ENCODE assay signal across 1 cellular context in the genomic region with DNA sequence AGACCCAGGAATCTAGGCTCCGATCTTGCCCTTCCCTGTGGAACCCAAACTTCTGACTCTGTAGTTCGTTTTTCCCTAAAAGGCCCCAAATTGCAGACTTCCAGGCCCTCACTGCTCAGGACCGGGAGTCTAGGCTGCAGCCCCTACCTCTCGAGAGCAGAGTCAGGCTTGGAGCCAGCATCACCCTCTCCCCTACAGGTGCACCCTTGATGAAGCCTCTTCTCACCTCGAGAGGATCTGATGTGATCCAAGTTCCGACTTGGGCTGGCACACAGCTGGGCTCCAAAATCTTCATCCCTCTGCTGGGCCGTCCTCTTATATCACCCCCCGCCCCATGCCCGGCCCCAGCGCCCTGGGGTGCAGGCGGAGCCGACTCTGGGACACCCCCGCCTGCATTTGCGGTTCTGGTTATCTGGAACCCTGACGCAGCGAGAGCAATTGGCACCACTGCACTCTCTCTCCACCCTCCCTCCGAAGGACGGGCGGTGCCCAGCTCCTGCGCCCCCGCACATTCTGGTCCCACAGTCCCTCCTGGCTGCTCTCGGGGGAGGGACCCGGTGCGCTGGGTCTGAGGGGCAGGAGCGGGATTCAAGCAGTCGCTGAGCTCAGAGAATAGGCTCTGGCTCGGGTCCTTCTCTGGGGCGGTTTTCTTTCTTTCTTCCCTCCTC.
TF ChIP-seq lines count a peak whose summit lies in the region.

A gene (minus strand): TSS at position 293 of the 668 bp plus-strand sequence. CDS start 1,518 bp downstream, outside the sequence.

TF ChIP-seq in GM23338, 12 proteins besides CTCF, POLR2A, EP300 and RAD21 (continued from another document):
- TF ChIP-seq, protein P1, sequence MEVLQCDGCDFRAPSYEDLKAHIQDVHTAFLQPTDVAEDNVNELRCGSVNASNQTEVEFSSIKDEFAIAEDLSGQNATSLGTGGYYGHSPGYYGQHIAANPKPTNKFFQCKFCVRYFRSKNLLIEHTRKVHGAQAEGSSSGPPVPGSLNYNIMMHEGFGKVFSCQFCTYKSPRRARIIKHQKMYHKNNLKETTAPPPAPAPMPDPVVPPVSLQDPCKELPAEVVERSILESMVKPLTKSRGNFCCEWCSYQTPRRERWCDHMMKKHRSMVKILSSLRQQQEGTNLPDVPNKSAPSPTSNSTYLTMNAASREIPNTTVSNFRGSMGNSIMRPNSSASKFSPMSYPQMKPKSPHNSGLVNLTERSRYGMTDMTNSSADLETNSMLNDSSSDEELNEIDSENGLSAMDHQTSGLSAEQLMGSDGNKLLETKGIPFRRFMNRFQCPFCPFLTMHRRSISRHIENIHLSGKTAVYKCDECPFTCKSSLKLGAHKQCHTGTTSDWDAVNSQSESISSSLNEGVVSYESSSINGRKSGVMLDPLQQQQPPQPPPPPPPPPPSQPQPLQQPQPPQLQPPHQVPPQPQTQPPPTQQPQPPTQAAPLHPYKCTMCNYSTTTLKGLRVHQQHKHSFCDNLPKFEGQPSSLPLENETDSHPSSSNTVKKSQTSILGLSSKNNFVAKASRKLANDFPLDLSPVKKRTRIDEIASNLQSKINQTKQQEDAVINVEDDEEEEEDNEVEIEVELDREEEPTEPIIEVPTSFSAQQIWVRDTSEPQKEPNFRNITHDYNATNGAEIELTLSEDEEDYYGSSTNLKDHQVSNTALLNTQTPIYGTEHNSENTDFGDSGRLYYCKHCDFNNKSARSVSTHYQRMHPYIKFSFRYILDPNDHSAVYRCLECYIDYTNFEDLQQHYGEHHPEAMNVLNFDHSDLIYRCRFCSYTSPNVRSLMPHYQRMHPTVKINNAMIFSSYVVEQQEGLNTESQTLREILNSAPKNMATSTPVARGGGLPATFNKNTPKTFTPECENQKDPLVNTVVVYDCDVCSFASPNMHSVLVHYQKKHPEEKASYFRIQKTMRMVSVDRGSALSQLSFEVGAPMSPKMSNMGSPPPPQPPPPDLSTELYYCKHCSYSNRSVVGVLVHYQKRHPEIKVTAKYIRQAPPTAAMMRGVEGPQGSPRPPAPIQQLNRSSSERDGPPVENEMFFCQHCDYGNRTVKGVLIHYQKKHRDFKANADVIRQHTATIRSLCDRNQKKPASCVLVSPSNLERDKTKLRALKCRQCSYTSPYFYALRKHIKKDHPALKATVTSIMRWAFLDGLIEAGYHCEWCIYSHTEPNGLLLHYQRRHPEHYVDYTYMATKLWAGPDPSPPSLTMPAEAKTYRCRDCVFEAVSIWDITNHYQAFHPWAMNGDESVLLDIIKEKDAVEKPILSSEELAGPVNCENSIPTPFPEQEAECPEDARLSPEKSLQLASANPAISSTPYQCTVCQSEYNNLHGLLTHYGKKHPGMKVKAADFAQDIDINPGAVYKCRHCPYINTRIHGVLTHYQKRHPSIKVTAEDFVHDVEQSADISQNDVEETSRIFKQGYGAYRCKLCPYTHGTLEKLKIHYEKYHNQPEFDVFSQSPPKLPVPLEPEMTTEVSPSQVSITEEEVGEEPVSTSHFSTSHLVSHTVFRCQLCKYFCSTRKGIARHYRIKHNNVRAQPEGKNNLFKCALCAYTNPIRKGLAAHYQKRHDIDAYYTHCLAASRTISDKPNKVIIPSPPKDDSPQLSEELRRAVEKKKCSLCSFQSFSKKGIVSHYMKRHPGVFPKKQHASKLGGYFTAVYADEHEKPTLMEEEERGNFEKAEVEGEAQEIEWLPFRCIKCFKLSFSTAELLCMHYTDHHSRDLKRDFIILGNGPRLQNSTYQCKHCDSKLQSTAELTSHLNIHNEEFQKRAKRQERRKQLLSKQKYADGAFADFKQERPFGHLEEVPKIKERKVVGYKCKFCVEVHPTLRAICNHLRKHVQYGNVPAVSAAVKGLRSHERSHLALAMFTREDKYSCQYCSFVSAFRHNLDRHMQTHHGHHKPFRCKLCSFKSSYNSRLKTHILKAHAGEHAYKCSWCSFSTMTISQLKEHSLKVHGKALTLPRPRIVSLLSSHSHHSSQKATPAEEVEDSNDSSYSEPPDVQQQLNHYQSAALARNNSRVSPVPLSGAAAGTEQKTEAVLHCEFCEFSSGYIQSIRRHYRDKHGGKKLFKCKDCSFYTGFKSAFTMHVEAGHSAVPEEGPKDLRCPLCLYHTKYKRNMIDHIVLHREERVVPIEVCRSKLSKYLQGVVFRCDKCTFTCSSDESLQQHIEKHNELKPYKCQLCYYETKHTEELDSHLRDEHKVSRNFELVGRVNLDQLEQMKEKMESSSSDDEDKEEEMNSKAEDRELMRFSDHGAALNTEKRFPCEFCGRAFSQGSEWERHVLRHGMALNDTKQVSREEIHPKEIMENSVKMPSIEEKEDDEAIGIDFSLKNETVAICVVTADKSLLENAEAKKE (CRISPR knock-in tag; IDR thresholded peaks at IDR 0.05) = no peak
- TF ChIP-seq, protein P2, sequence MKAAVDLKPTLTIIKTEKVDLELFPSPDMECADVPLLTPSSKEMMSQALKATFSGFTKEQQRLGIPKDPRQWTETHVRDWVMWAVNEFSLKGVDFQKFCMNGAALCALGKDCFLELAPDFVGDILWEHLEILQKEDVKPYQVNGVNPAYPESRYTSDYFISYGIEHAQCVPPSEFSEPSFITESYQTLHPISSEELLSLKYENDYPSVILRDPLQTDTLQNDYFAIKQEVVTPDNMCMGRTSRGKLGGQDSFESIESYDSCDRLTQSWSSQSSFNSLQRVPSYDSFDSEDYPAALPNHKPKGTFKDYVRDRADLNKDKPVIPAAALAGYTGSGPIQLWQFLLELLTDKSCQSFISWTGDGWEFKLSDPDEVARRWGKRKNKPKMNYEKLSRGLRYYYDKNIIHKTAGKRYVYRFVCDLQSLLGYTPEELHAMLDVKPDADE (IDR thresholded peaks at IDR 0.05) = no peak
- TF ChIP-seq NANOG (IDR thresholded peaks at IDR 0.05; ENCODE audit: borderline replicate concordance) (no peak), EZH2phosphoT487 (IDR thresholded peaks at IDR 0.05; ENCODE audit: unreplicated experiment) (no peak), EZH2 (IDR thresholded peaks at IDR 0.05; ENCODE audit: low read depth, unreplicated experiment) (no peak), ZNF331 (CRISPR knock-in tag; IDR thresholded peaks at IDR 0.05; ENCODE audit: low read depth) (no peak)
